In the genomic region with DNA sequence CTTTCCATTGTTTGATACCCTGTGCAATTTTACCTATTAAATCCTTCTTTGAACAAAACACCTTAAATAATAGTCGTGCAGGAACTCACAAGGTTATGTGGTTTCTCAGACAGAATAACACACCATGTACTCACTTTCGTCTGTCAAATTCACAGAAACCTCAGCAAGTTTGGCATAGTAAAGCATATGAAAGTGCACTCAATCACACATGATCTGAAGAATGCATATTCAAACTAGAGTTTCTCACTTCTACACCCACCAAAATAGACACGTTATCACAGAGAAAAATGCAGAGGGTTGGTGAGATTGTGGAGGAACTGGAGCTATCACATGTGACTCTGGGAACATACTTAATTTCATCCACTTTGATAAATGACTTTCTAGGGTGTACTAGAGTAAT, we compare ENCODE assay signal across 8 cellular contexts. TPM values are rescaled to one million over a fixed set of nuclear protein-coding genes. Genes with fewer than 3 reads are reported as not detected.
"Had no signal": no experiment of that assay in that cellular context is flagged by ENCODE, and none has a peak within 500 bp of the region (broad histone marks: within the 10 kb centered on the region; RNA-seq: fewer than 3 reads in every experiment).

No MANE protein-coding gene starts in this region.

RNA-seq across cellular contexts. Expression of a gene that starts 25.9 kb away (rescaled TPM):
- total RNA-seq: mesothelial cell of epicardium, mononuclear cell, natural killer cell, osteocyte, spleen, thoracic aorta, upper lobe of right lung had no signal
- polyA plus RNA-seq: lung, spleen had no signal
